15 cellular contexts compared by ENCODE assay signal in genomic region chr19:46724468-46724867, GRCh38.
"Had no signal": no experiment of that assay in that cellular context is flagged by ENCODE, and none has a peak within 500 bp of the region (broad histone marks: within the 10 kb centered on the region; RNA-seq: fewer than 3 reads in every experiment).

No MANE protein-coding gene starts in this region.

- ATAC-seq: activated naive CD8-positive, alpha-beta T cell treated with anti-CD3 and anti-CD28 coated beads, Interleukin-2, amount 50 U/mL, for 24 hours had no signal

- FAIRE-seq: astrocyte, bronchial epithelial cell, endometrium had no signal

- H3K4me3 ChIP-seq: lung, tibial nerve had no signal

- DNase-seq: activated CD4-positive, alpha-beta T cell treated with anti-CD3 and anti-CD28 coated beads, Interleukin-2, amount 10 ng/mL, durations not matched to agents 24 days and 14 days; activated CD4-positive, CD25-positive, alpha-beta regulatory T cell; activated CD8-positive, alpha-beta memory T cell treated with anti-CD3 and anti-CD28 coated beads, Interleukin-2, amount 50 U/mL, for 48 hours; activated naive CD4-positive, alpha-beta T cell; activated naive CD8-positive, alpha-beta T cell treated with anti-CD3 and anti-CD28 coated beads, Interleukin-2, amount 50 U/mL, for 24 hours; kidney glomerular epithelial cell; midbrain; retina; stimulated activated CD4-positive, alpha-beta T cell treated with anti-CD3 and anti-CD28 coated beads, Interleukin-4, amount 100 ng/mL, for 1 hour; stimulated activated naive CD4-positive, alpha-beta T cell had no signal

- H3K9me3 ChIP-seq: tibial nerve had no signal

- H3K27me3 ChIP-seq: tibial nerve had no signal

- H3K27ac ChIP-seq: tibial nerve had no signal
